In genomic region chr4:52637116-52637515, GRCh38 we compare ENCODE assay signal across 16 cellular contexts. TPM values are rescaled to one million over a fixed set of nuclear protein-coding genes. Genes with fewer than 3 reads are reported as not detected.
DNase-seq lines count a peak whose midpoint lies in the region; ATAC-seq and TF ChIP-seq lines count a peak whose summit lies in the region.
"Had no signal": no experiment of that assay in that cellular context is flagged by ENCODE, and none has a peak within 500 bp of the region (broad histone marks: within the 10 kb centered on the region; RNA-seq: fewer than 3 reads in every experiment).

No MANE protein-coding gene starts in this region.

- H3K27ac Mint-ChIP-seq in brain: peak overlapping the region in 3 of 5 experiments; percentile 26 to 78 (median 52)
- H3K27ac Mint-ChIP-seq in naive B cell: peak overlapping the region in 5 of 6 donors; percentile 14 to 81 (median 58)
- H3K27ac Mint-ChIP-seq in stimulated activated naive B cell treated with anti-CD40 and anti-IgM and Interleukin-4, amounts not matched to agents 10 μg/mL and 1 μg/mL and 100 μg/mL, for 72 hours: peak overlapping the region; percentile 76
- H3K27ac Mint-ChIP-seq: GM23338 had no signal

- TF ChIP-seq POLR2A in heart left ventricle (IDR thresholded peaks at IDR 0.05): no peak

- H3K4me3 ChIP-seq in heart left ventricle: no peak overlapping the region
- H3K4me3 ChIP-seq in MG63: no peak overlapping the region
- H3K4me3 ChIP-seq: BLaER1, GM23338 had no signal

- no peaks in the 10 kb centered on the region for H3K27me3 ChIP-seq in heart left ventricle
- no peaks in the 10 kb centered on the region for H3K27me3 ChIP-seq in MG63
- H3K27me3 ChIP-seq: BLaER1 had no signal

- H3K4me3 Mint-ChIP-seq in brain (no peak overlapping the region), naive B cell (peak overlapping the region in 1 of 8 donors; percentile 48)
- peak overlapping the region; percentile 1 to 30 for H3K4me3 Mint-ChIP-seq in stimulated activated naive B cell treated with anti-CD40 and anti-IgM and Interleukin-4, amounts not matched to agents 10 μg/mL and 1 μg/mL and 100 μg/mL, for 72 hours
- H3K4me3 Mint-ChIP-seq: GM23338 had no signal

- H3K36me3 ChIP-seq in heart left ventricle: no peaks in the 10 kb centered on the region
- no peaks in the 10 kb centered on the region for H3K36me3 ChIP-seq in MG63

- H3K27ac ChIP-seq in heart left ventricle: peak overlapping the region in 2 of 12 donors; percentile 10 to 12
- H3K27ac ChIP-seq: 22Rv1, BLaER1 had no signal

- H3K4me1 ChIP-seq in heart left ventricle: peaks cover 2 to 55% (median 25%) of the 10 kb centered on the region in 12 donors

- H3K9me3 ChIP-seq in heart left ventricle: no peaks in the 10 kb centered on the region
- no peaks in the 10 kb centered on the region for H3K9me3 ChIP-seq in MG63
- H3K9me3 ChIP-seq: BLaER1, Caco-2 had no signal

- H3K27me3 Mint-ChIP-seq in brain (no peaks in the 10 kb centered on the region), naive B cell (no peaks in the 10 kb centered on the region)
- H3K27me3 Mint-ChIP-seq in stimulated activated naive B cell treated with anti-CD40 and anti-IgM and Interleukin-4, amounts not matched to agents 10 μg/mL and 1 μg/mL and 100 μg/mL, for 72 hours: no peaks in the 10 kb centered on the region
- H3K27me3 Mint-ChIP-seq: CD8-positive, alpha-beta memory T cell had no signal

- H3K4me1 Mint-ChIP-seq in brain: peaks cover 19% of the 10 kb centered on the region
- peaks cover 29 to 54% (median 31%) of the 10 kb centered on the region in 3 donors for H3K4me1 Mint-ChIP-seq in naive B cell
- H3K4me1 Mint-ChIP-seq in stimulated activated naive B cell treated with anti-CD40 and anti-IgM and Interleukin-4, amounts not matched to agents 10 μg/mL and 1 μg/mL and 100 μg/mL, for 72 hours: peaks cover 48 to 60% of the 10 kb centered on the region in 2 donors

- TF ChIP-seq CTCF in heart left ventricle (IDR thresholded peaks at IDR 0.05): no peak
- TF ChIP-seq CTCF in brain (conservative IDR thresholded peaks at IDR 0.05): no peak

- peaks cover 10% of the 10 kb centered on the region for H3K36me3 Mint-ChIP-seq in brain
- no peaks in the 10 kb centered on the region for H3K36me3 Mint-ChIP-seq in naive B cell
- H3K36me3 Mint-ChIP-seq in stimulated activated naive B cell treated with anti-CD40 and anti-IgM and Interleukin-4, amounts not matched to agents 10 μg/mL and 1 μg/mL and 100 μg/mL, for 72 hours: peaks cover 6 to 15% of the 10 kb centered on the region in 2 donors

- intact Hi-C loops in heart left ventricle (cut with DNase I): no loop called here
- intact Hi-C loops in Right ventricle myocardium superior (cut with DNase I): no loop called here
- intact Hi-C loops in posterior vena cava (cut with DNase I): no loop called here

- peaks cover 0 to 3% (median 2%) of the 10 kb centered on the region in 5 experiments for H3K9me3 Mint-ChIP-seq in brain
- no peaks in the 10 kb centered on the region for H3K9me3 Mint-ChIP-seq in naive B cell
- no peaks in the 10 kb centered on the region for H3K9me3 Mint-ChIP-seq in stimulated activated naive B cell treated with anti-CD40 and anti-IgM and Interleukin-4, amounts not matched to agents 10 μg/mL and 1 μg/mL and 100 μg/mL, for 72 hours
- H3K9me3 Mint-ChIP-seq: CD8-positive, alpha-beta memory T cell; GM23338 had no signal

- DNase-seq in heart left ventricle: no peak
- DNase-seq in Right ventricle myocardium superior: no peak
- DNase-seq in naive B cell: no peak
- DNase-seq in stimulated activated naive B cell treated with anti-CD40 and anti-IgM and Interleukin-4, amounts not matched to agents 10 μg/mL and 1 μg/mL and 100 μg/mL, for 72 hours: no peak
- DNase-seq in MG63: no peak
- no peak for DNase-seq in posterior vena cava (ENCODE audit: low spot score)
- DNase-seq: Caco-2; CD8-positive, alpha-beta memory T cell; DMS53; GF-D8; H7 had no signal

- WGBS in heart left ventricle, 4 donors: 35 to 60% (median 57%) methylated on average over 2 of the region's 2 CpGs

- ATAC-seq in heart left ventricle: peak in 3 of 4 donors; percentile 16 to 64 (median 21)
- no peak for ATAC-seq in Right ventricle myocardium superior (ENCODE audit: poor library complexity)
- ATAC-seq in naive B cell (ENCODE audit: low read depth in 2 of 2): no peak
- peak in 1 of 2 donors; percentile 24 for ATAC-seq in stimulated activated naive B cell treated with anti-CD40 and anti-IgM and Interleukin-4, amounts not matched to agents 10 μg/mL and 1 μg/mL and 100 μg/mL, for 72 hours (replicated peaks)
- ATAC-seq in GM18519 (IDR thresholded peaks at IDR 0.05; ENCODE audit: low FRiP score, unreplicated experiment): no peak
- ATAC-seq: GM23338 had no signal

RNA-seq across cellular contexts. Expression of gene USP46, which starts 22.0 kb away (rescaled TPM):
- total RNA-seq in heart left ventricle: 100 to 1,000 TPM in 1 of 9 donors, 10 to 100 TPM in 8; 29.8 to 111 (median 75.3) TPM
- polyA plus RNA-seq in heart left ventricle: 10 to 100 TPM in 1 of 2 donors, 1 to 10 TPM in 1; 6.1 to 26.2 TPM
- total RNA-seq in Right ventricle myocardium superior: 55.3 TPM
- polyA plus RNA-seq in brain (ENCODE audit: insufficient read depth, low read depth, low replicate concordance): 10.2 TPM
- 1 to 10 TPM; 1.2 to 5.2 (median 1.8) TPM for polyA plus RNA-seq in naive B cell (ENCODE audit: low read depth in 6 of 6)
- 14.6 and 28.2 TPM in 2 replicates for total RNA-seq in MG63 (2014; rRNA removed; shearing (Covaris generic); ENCODE audit: low replicate concordance)
- total RNA-seq in posterior vena cava: 10 to 100 TPM; 17.1 to 18.3 TPM

Comparison
In these comparisons a context has a peak if more than half of its experiments do, and no peak if none do; other contexts are left out.
1. ATAC-seq: peak in heart left ventricle (3 of 4); none in Right ventricle myocardium superior (single experiment), naive B cell (0 of 2) and GM18519 (single experiment).
2. H3K4me3 Mint-ChIP-seq: peak in stimulated activated naive B cell treated with anti-CD40 and anti-IgM and Interleukin-4, amounts not matched to agents 10 μg/mL and 1 μg/mL and 100 μg/mL, for 72 hours (2 of 2); none in brain (0 of 5).
3. Peak in every context shown above with its lines, with median percentiles within 50 percentile points of each other: H3K27ac Mint-ChIP-seq.